ENCODE assay signal across 1 cellular context in the genomic region with DNA sequence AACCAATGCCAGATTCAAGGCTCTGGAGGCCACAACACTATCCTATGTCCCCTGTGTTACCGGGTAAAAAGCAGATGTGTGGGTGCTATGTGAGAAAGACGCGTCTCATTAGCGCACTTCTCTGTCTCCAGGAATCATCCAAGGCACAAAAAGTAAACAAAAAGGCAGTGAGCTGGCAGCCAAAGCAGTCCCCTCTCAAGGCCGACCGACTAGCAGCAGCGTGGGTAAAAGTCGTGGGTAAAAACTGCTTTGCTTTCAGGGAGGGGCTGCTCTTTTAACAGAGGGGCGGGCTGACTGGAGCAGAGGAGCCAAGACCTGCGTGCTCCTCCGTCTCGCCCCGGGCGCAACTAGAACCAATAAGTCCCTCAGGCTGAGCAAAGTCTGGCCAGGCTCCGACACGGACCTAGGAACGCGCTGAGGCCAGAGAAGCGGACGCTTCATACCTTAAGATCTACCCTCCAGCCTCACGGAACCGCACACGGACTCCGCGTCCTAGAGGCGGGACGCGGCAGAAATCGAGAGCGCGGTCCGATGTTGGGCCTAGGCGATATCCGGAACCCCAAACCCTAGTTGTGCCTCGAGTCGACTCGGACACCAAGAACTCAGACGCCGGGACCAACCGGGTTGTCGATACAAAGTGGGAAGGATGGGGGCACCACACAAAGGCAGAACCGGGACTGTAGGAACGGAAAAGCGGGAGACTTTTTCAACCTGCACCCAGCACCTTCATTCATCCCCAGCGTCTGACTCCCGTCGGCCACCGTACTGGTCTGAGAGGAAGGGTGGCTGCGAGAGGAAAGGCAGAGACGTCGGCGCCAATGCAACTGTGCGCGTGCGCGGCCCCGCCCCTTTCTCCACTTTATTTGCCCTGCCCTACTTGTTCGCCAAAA.
A peak's percentile ranks its signal among the peaks of the same experiment; 100 is the strongest.
TF ChIP-seq lines count a peak whose summit lies in the region.

A gene with protein sequence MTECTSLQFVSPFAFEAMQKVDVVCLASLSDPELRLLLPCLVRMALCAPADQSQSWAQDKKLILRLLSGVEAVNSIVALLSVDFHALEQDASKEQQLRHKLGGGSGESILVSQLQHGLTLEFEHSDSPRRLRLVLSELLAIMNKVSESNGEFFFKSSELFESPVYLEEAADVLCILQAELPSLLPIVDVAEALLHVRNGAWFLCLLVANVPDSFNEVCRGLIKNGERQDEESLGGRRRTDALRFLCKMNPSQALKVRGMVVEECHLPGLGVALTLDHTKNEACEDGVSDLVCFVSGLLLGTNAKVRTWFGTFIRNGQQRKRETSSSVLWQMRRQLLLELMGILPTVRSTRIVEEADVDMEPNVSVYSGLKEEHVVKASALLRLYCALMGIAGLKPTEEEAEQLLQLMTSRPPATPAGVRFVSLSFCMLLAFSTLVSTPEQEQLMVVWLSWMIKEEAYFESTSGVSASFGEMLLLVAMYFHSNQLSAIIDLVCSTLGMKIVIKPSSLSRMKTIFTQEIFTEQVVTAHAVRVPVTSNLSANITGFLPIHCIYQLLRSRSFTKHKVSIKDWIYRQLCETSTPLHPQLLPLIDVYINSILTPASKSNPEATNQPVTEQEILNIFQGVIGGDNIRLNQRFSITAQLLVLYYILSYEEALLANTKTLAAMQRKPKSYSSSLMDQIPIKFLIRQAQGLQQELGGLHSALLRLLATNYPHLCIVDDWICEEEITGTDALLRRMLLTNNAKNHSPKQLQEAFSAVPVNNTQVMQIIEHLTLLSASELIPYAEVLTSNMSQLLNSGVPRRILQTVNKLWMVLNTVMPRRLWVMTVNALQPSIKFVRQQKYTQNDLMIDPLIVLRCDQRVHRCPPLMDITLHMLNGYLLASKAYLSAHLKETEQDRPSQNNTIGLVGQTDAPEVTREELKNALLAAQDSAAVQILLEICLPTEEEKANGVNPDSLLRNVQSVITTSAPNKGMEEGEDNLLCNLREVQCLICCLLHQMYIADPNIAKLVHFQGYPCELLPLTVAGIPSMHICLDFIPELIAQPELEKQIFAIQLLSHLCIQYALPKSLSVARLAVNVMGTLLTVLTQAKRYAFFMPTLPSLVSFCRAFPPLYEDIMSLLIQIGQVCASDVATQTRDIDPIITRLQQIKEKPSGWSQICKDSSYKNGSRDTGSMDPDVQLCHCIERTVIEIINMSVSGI (minus strand): TSS at position 772 of the 890 bp plus-strand sequence. CDS start 1,338 bp downstream, outside the sequence.

TF ChIP-seq in K562, 482 proteins besides CTCF, POLR2A, EP300 and RAD21 (continued from another document and continues in another):
- peak; percentile 92 for TF ChIP-seq RBFOX2 (IDR thresholded peaks at IDR 0.05; ENCODE audit: low read depth, low read length)
- TF ChIP-seq TOE1 (IDR thresholded peaks at IDR 0.05; ENCODE audit: borderline replicate concordance) = peak; percentile 86
- peak; percentile 40; the same call in 1 of the 2 replicates for TF ChIP-seq TOE1 (CRISPR knock-in tag; IDR thresholded peaks at IDR 0.05; ENCODE audit: borderline replicate concordance, low read depth)
- TF ChIP-seq RBM14 (IDR thresholded peaks at IDR 0.05; ENCODE audit: borderline replicate concordance, insufficient read depth, low read depth, low read length) = no peak
- TF ChIP-seq FOXK2 (conservative IDR thresholded peaks at IDR 0.05 in 1 of 2, IDR thresholded peaks at IDR 0.05 in 1 of 2; ENCODE audit: low read depth in 2 of 2) = peak in 1 of 2 experiments; percentile 21; a peak in 1 of 4 replicates
- TF ChIP-seq TRIM24 (IDR thresholded peaks at IDR 0.05) = peak in 1 of 2 experiments; percentile 78; a peak in 3 of 4 replicates
- TF ChIP-seq SUPT5H (IDR thresholded peaks at IDR 0.05) = peak; percentile 96
- no peak for TF ChIP-seq CHD2 (IDR thresholded peaks at IDR 0.05; ENCODE audit: low read depth, low read length)
- 0 out of 2 replicates have a peak, but pooled peaks have one; percentile 19 for TF ChIP-seq ETV5 (CRISPR knock-in tag; IDR thresholded peaks at IDR 0.05; ENCODE audit: low read depth)
- peak; percentile 93 for TF ChIP-seq SAP30 (IDR thresholded peaks at IDR 0.05; ENCODE audit: borderline replicate concordance, insufficient read depth, low read depth, low read length, poor library complexity, severe bottlenecking)
- TF ChIP-seq POLR2B (IDR thresholded peaks at IDR 0.05; ENCODE audit: low read depth, partially characterized antibody) = peak; percentile 91
- no peak for TF ChIP-seq IFI16 (CRISPR knock-in tag; IDR thresholded peaks at IDR 0.05)
- TF ChIP-seq, protein P1, sequence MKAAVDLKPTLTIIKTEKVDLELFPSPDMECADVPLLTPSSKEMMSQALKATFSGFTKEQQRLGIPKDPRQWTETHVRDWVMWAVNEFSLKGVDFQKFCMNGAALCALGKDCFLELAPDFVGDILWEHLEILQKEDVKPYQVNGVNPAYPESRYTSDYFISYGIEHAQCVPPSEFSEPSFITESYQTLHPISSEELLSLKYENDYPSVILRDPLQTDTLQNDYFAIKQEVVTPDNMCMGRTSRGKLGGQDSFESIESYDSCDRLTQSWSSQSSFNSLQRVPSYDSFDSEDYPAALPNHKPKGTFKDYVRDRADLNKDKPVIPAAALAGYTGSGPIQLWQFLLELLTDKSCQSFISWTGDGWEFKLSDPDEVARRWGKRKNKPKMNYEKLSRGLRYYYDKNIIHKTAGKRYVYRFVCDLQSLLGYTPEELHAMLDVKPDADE (conservative IDR thresholded peaks at IDR 0.05; ENCODE audit: control insufficient read depth, low read depth, low read length) = peak; percentile 20; the same call in 1 of the 2 replicates
- TF ChIP-seq BRD4 (IDR thresholded peaks at IDR 0.05) = peak; percentile 85
- no peak for TF ChIP-seq ID3 (CRISPR knock-in tag; IDR thresholded peaks at IDR 0.05)
- TF ChIP-seq ID3 (tag; IDR thresholded peaks at IDR 0.05) = peak; percentile 69; the same call in 1 of the 2 replicates
- TF ChIP-seq, protein P2, sequence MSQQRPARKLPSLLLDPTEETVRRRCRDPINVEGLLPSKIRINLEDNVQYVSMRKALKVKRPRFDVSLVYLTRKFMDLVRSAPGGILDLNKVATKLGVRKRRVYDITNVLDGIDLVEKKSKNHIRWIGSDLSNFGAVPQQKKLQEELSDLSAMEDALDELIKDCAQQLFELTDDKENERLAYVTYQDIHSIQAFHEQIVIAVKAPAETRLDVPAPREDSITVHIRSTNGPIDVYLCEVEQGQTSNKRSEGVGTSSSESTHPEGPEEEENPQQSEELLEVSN (IDR thresholded peaks at IDR 0.05; ENCODE audit: borderline replicate concordance in 1 of 2, extremely low read depth in 1 of 2, insufficient read depth in 1 of 2, insufficient read length in 1 of 2, low read depth in 1 of 2, low read length in 1 of 2, poor library complexity in 1 of 2, severe bottlenecking in 1 of 2) = peak in 1 of 2 experiments; percentile 23
- 0 out of 2 replicates have a peak, but pooled peaks have one; percentile 65 for TF ChIP-seq ZNF24 (IDR thresholded peaks at IDR 0.05)
- TF ChIP-seq KLF16 (IDR thresholded peaks at IDR 0.05) = 0 out of 2 replicates have a peak, but pooled peaks have one; percentile 55
- peak; percentile 82 for TF ChIP-seq C11orf30 (IDR thresholded peaks at IDR 0.05; ENCODE audit: low read depth)
- no peak for TF ChIP-seq ATF1 (CRISPR knock-in tag; IDR thresholded peaks at IDR 0.05)
- peak; percentile 77 for TF ChIP-seq ATF1 (tag; IDR thresholded peaks at IDR 0.05)
- TF ChIP-seq AFF1 (IDR thresholded peaks at IDR 0.05; ENCODE audit: low read depth in 1 of 2, partially characterized antibody in 2 of 2) = peak in 1 of 2 experiments; percentile 16
- TF ChIP-seq ZEB2 (IDR thresholded peaks at IDR 0.05) = peak; percentile 38; the same call in 1 of the 2 replicates
- peak; percentile 82 for TF ChIP-seq ARID4B (CRISPR knock-in tag; IDR thresholded peaks at IDR 0.05)
- TF ChIP-seq ZSCAN29 (IDR thresholded peaks at IDR 0.05) = peak; percentile 65; the same call in 1 of the 2 replicates
- peak; percentile 90 for TF ChIP-seq ZZZ3 (IDR thresholded peaks at IDR 0.05)
- no peak for TF ChIP-seq ZNF589 (CRISPR knock-in tag; IDR thresholded peaks at IDR 0.05; ENCODE audit: low read depth)
- peak; percentile 100 for TF ChIP-seq ZFX (CRISPR knock-in tag; IDR thresholded peaks at IDR 0.05)
- TF ChIP-seq ATF7 (IDR thresholded peaks at IDR 0.05) = peak; percentile 72
- TF ChIP-seq, protein P3, sequence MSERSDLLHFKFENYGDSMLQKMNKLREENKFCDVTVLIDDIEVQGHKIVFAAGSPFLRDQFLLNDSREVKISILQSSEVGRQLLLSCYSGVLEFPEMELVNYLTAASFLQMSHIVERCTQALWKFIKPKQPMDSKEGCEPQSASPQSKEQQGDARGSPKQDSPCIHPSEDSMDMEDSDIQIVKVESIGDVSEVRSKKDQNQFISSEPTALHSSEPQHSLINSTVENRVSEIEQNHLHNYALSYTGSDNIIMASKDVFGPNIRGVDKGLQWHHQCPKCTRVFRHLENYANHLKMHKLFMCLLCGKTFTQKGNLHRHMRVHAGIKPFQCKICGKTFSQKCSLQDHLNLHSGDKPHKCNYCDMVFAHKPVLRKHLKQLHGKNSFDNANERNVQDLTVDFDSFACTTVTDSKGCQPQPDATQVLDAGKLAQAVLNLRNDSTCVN (CRISPR knock-in tag; IDR thresholded peaks at IDR 0.05) = no peak
- TF ChIP-seq, protein P4, sequence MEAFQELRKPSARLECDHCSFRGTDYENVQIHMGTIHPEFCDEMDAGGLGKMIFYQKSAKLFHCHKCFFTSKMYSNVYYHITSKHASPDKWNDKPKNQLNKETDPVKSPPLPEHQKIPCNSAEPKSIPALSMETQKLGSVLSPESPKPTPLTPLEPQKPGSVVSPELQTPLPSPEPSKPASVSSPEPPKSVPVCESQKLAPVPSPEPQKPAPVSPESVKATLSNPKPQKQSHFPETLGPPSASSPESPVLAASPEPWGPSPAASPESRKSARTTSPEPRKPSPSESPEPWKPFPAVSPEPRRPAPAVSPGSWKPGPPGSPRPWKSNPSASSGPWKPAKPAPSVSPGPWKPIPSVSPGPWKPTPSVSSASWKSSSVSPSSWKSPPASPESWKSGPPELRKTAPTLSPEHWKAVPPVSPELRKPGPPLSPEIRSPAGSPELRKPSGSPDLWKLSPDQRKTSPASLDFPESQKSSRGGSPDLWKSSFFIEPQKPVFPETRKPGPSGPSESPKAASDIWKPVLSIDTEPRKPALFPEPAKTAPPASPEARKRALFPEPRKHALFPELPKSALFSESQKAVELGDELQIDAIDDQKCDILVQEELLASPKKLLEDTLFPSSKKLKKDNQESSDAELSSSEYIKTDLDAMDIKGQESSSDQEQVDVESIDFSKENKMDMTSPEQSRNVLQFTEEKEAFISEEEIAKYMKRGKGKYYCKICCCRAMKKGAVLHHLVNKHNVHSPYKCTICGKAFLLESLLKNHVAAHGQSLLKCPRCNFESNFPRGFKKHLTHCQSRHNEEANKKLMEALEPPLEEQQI (IDR thresholded peaks at IDR 0.05) = peak; percentile 72; the same call in 1 of the 2 replicates
